14 cellular contexts compared by ENCODE assay signal in the genomic region with DNA sequence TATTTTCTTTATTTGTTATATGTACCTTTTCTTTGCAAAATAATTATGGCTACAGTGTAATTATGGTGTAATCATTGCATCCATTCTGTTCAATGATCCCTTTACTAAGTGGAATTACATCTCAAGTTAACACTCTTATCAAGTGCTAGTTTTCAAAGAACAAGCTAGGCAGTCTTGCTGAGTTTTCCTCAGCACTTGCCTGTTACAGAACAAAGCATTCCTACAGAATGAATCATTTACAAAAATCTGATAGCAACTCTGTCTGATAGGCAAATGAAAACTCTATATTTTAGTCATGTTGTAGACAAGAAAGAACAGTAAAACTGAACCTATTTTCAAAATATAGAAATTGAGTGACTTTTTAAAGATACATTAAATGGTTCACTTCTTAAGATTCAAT.
DNase-seq lines count a peak whose midpoint lies in the region; ATAC-seq and FAIRE-seq lines count a peak whose summit lies in the region.
"Had no signal": no experiment of that assay in that cellular context is flagged by ENCODE, and none has a peak within 500 bp of the region (broad histone marks: within the 10 kb centered on the region; RNA-seq: fewer than 3 reads in every experiment).

No MANE protein-coding gene starts in this region.

- peak; percentile 8 for DNase-seq in NCI-H146 (lab: John Stamatoyannopoulos, UW)
- no peak for DNase-seq in NCI-H146 treated with DMSO at 0.1 percent for 48 hours (lab: John Stamatoyannopoulos, UW; ENCODE audit: unreplicated experiment)
- peak; percentile 68 for DNase-seq in astrocyte of the hippocampus (ENCODE audit: low read depth, low spot score)
- peak; percentile 9 for DNase-seq in iris pigment epithelial cell (ENCODE audit: low read depth)
- peak; percentile 15 for DNase-seq in urothelium cell line (ENCODE audit: low spot score)
- no peak for DNase-seq in NCI-H1048 (lab: John Stamatoyannopoulos, UW)
- no peak for DNase-seq in OCI-M1 (lab: John Stamatoyannopoulos, UW)
- DNase-seq: EL, NCI-H2081, NCI-H345, NCI-H526 treated with DMSO at 0.1 percent for 48 hours, SJCRH30, SW 1271 had no signal

- FAIRE-seq in urothelium cell line (lab: Jason Lieb, UNC), result no peak

- no peak for ATAC-seq in HG02884 (IDR thresholded peaks at IDR 0.05; ENCODE audit: unreplicated experiment)

Comparison
In these comparisons a context has a peak if more than half of its experiments do, and no peak if none do; other contexts are left out.
1. DNase-seq: peak in NCI-H146 (single experiment), astrocyte of the hippocampus (single experiment), iris pigment epithelial cell (single experiment) and urothelium cell line (single experiment); none in NCI-H146 treated with DMSO at 0.1 percent for 48 hours (single experiment), NCI-H1048 (single experiment) and OCI-M1 (single experiment).